In genomic region chr1:209815495-209815894, GRCh38 we compare ENCODE assay signal across 22 cellular contexts. TPM values are rescaled to one million over a fixed set of nuclear protein-coding genes. Genes with fewer than 3 reads are reported as not detected.
DNase-seq lines count a peak whose midpoint lies in the region; ATAC-seq and TF ChIP-seq lines count a peak whose summit lies in the region.
"Had no signal": no experiment of that assay in that cellular context is flagged by ENCODE, and none has a peak within 500 bp of the region (broad histone marks: within the 10 kb centered on the region; RNA-seq: fewer than 3 reads in every experiment).

No MANE protein-coding gene starts in this region.

- WGBS in hepatocyte (ENCODE audit: low lambda C conversion rate, missing lambda C conversion rate), result 92% methylated on average over 3 of the region's 3 CpGs

- no peak overlapping the region for H3K4me2 ChIP-seq in hepatocyte

- no peak overlapping the region for H3K4me3 Mint-ChIP-seq in activated CD4-positive, alpha-beta T cell treated with anti-CD3 and anti-CD28 coated beads for 36 hours
- no peak overlapping the region for H3K4me3 Mint-ChIP-seq in activated naive CD8-positive, alpha-beta T cell treated with anti-CD3 and anti-CD28 coated beads for 36 hours
- H3K4me3 Mint-ChIP-seq in type B pancreatic cell, result no peak overlapping the region
- H3K4me3 Mint-ChIP-seq: WTC11 had no signal

- H2AFZ ChIP-seq in hepatocyte, result no peak overlapping the region
- H2AFZ ChIP-seq: parathyroid adenoma had no signal

- peak overlapping the region; percentile 62 for H3K27ac ChIP-seq in hepatocyte
- H3K27ac ChIP-seq: parathyroid adenoma, right lobe of liver, upper lobe of right lung had no signal

- H4K20me1 ChIP-seq in hepatocyte (ENCODE audit: insufficient read depth, poor library complexity, severe bottlenecking), result no peaks in the 10 kb centered on the region

- no peak for ATAC-seq in activated CD4-positive, alpha-beta T cell treated with anti-CD3 and anti-CD28 coated beads for 36 hours
- ATAC-seq: mucosa of descending colon, right lobe of liver, Right ventricle myocardium inferior, upper lobe of right lung had no signal

- peak overlapping the region; percentile 48 for H3K27ac Mint-ChIP-seq in activated CD4-positive, alpha-beta T cell treated with anti-CD3 and anti-CD28 coated beads for 36 hours
- peak overlapping the region; percentile 77 for H3K27ac Mint-ChIP-seq in activated naive CD8-positive, alpha-beta T cell treated with anti-CD3 and anti-CD28 coated beads for 36 hours
- H3K27ac Mint-ChIP-seq in type B pancreatic cell, result peak overlapping the region; percentile 92
- H3K27ac Mint-ChIP-seq: WTC11 had no signal

- CTCF ChIA-PET in activated CD4-positive, alpha-beta T cell treated with anti-CD3 and anti-CD28 coated beads for 36 hours (lab: Charles Lee), result interaction anchor here (1.0 to 4.7 kb wide), 7 partner anchors 9 to 46 kb away, joined by 3 to 45 read pairs (median 4); partner anchors contain the start of gene UTP25
- CTCF ChIA-PET in HEK293T (lab: Yijun Ruan, JAX), result interaction anchor here (0.6 kb wide), 1 partner anchor 9 kb away, joined by 5 read pairs; no protein-coding TSS in a partner anchor

- no peaks in the 10 kb centered on the region for H3K79me2 ChIP-seq in hepatocyte
- H3K79me2 ChIP-seq: parathyroid adenoma had no signal

- no peaks in the 10 kb centered on the region for H3K9me3 Mint-ChIP-seq in activated CD4-positive, alpha-beta T cell treated with anti-CD3 and anti-CD28 coated beads for 36 hours (ENCODE audit: low read depth)
- no peaks in the 10 kb centered on the region for H3K9me3 Mint-ChIP-seq in activated naive CD8-positive, alpha-beta T cell treated with anti-CD3 and anti-CD28 coated beads for 36 hours
- no peaks in the 10 kb centered on the region for H3K9me3 Mint-ChIP-seq in type B pancreatic cell
- H3K9me3 Mint-ChIP-seq: WTC11 had no signal

- no peaks in the 10 kb centered on the region for H3K36me3 Mint-ChIP-seq in activated CD4-positive, alpha-beta T cell treated with anti-CD3 and anti-CD28 coated beads for 36 hours (ENCODE audit: low read depth)
- no peaks in the 10 kb centered on the region for H3K36me3 Mint-ChIP-seq in activated naive CD8-positive, alpha-beta T cell treated with anti-CD3 and anti-CD28 coated beads for 36 hours
- no peaks in the 10 kb centered on the region for H3K36me3 Mint-ChIP-seq in type B pancreatic cell
- H3K36me3 Mint-ChIP-seq: WTC11 had no signal

- no peak overlapping the region for H3K4me3 ChIP-seq in hepatocyte
- H3K4me3 ChIP-seq: mucosa of descending colon, right lobe of liver, upper lobe of right lung had no signal

- peaks cover 5% of the 10 kb centered on the region for H3K27me3 ChIP-seq in hepatocyte
- H3K27me3 ChIP-seq: BE2C, right lobe of liver had no signal

- no peaks in the 10 kb centered on the region for H3K36me3 ChIP-seq in hepatocyte (replicated peaks; ENCODE audit: insufficient read depth, low read depth)
- H3K36me3 ChIP-seq: BE2C, right lobe of liver, upper lobe of right lung had no signal

- no peaks in the 10 kb centered on the region for H3K9me3 ChIP-seq in hepatocyte (ENCODE audit: low read depth)
- H3K9me3 ChIP-seq: BE2C, mucosa of descending colon, right lobe of liver, upper lobe of right lung had no signal

- POLR2A ChIA-PET in activated CD4-positive, alpha-beta T cell treated with anti-CD3 and anti-CD28 coated beads for 36 hours (lab: Charles Lee), result interaction anchor here (0.6 kb wide), 1 partner anchor 1687 kb away, joined by 3 read pairs; no protein-coding TSS in a partner anchor
- POLR2A ChIA-PET in HEK293T (lab: Yijun Ruan, JAX), result interaction anchor here (0.7 to 1.5 kb wide), 4 partner anchors 10 to 31 kb away, joined by 3 to 4 read pairs (median 3); partner anchors contain the start of genes C1orf74, IRF6 and UTP25

- peaks cover 3% of the 10 kb centered on the region for H3K27me3 Mint-ChIP-seq in activated CD4-positive, alpha-beta T cell treated with anti-CD3 and anti-CD28 coated beads for 36 hours
- peaks cover 12% of the 10 kb centered on the region for H3K27me3 Mint-ChIP-seq in activated naive CD8-positive, alpha-beta T cell treated with anti-CD3 and anti-CD28 coated beads for 36 hours
- H3K27me3 Mint-ChIP-seq in type B pancreatic cell, result peaks cover 3% of the 10 kb centered on the region

- H3K4me1 ChIP-seq in hepatocyte (ENCODE audit: insufficient read depth), result no peaks in the 10 kb centered on the region
- H3K4me1 ChIP-seq: parathyroid adenoma, right lobe of liver, upper lobe of right lung had no signal

- TF ChIP-seq CTCF in hepatocyte (IDR thresholded peaks at IDR 0.05; ENCODE audit: poor library complexity) (no peak), type B pancreatic cell (conservative IDR thresholded peaks at IDR 0.05) (no peak)

- no peaks in the 10 kb centered on the region for H3K9me2 ChIP-seq in hepatocyte (replicated peaks; ENCODE audit: insufficient read depth)

- no peak for DNase-seq in activated CD4-positive, alpha-beta T cell treated with anti-CD3 and anti-CD28 coated beads for 36 hours
- no peak for DNase-seq in activated CD4-positive, alpha-beta T cell treated with anti-CD3 and anti-CD28 coated beads for 1 hour
- no peak for DNase-seq in activated naive CD8-positive, alpha-beta T cell treated with anti-CD3 and anti-CD28 coated beads for 36 hours
- DNase-seq in hepatocyte (ENCODE audit: low spot score), result no peak
- DNase-seq in type B pancreatic cell (ENCODE audit: extremely low spot score, unreplicated experiment), result no peak
- no peak for DNase-seq in HEK293T (ENCODE audit: extremely low spot score)
- DNase-seq in activated CD4-positive, CD25-positive, alpha-beta regulatory T cell treated with anti-CD3 and anti-CD28 coated beads, Interleukin-2, amount 50 U/mL, for 72 hours, result no peak
- no peak for DNase-seq in posterior cingulate gyrus
- DNase-seq: activated CD4-positive, alpha-beta T cell treated with anti-CD3 and anti-CD28 coated beads, Interleukin-2, amount 50 U/mL, for 48 hours; activated gamma-delta T cell; BE2C; DND-41; mucosa of descending colon; MV-4-11; right lobe of liver; SW 1271; upper lobe of right lung had no signal

- intact Hi-C loops in activated CD4-positive, alpha-beta T cell treated with anti-CD3 and anti-CD28 coated beads for 36 hours (cut with DNase I, micrococcal nuclease), result no loop called here
- intact Hi-C loops in posterior cingulate gyrus (cut with DNase I), result no loop called here

- H3K4me1 Mint-ChIP-seq in activated CD4-positive, alpha-beta T cell treated with anti-CD3 and anti-CD28 coated beads for 36 hours, result peaks cover 12% of the 10 kb centered on the region
- H3K4me1 Mint-ChIP-seq in activated naive CD8-positive, alpha-beta T cell treated with anti-CD3 and anti-CD28 coated beads for 36 hours, result peaks cover 12% of the 10 kb centered on the region
- H3K4me1 Mint-ChIP-seq in type B pancreatic cell (ENCODE audit: unreplicated experiment), result peaks cover 7% of the 10 kb centered on the region

TF ChIP-seq in HEK293T, 16 proteins besides CTCF, POLR2A, EP300 and RAD21:
- TF ChIP-seq ZNF384 (IDR thresholded peaks at IDR 0.05) (no peak), SP1 (IDR thresholded peaks at IDR 0.05) (no peak), LEF1 (IDR thresholded peaks at IDR 0.05; ENCODE audit: borderline replicate concordance) (no peak), L3MBTL2 (conservative IDR thresholded peaks at IDR 0.05) (no peak), FOXK2 (IDR thresholded peaks at IDR 0.05) (no peak), TARDBP (IDR thresholded peaks at IDR 0.05) (no peak), PKNOX1 (IDR thresholded peaks at IDR 0.05) (no peak)

RNA-seq across cellular contexts. Expression of gene IRF6, which starts 9.6 kb away (rescaled TPM):
- under 1 TPM; 0.11 to 0.14 TPM for total RNA-seq in activated CD4-positive, alpha-beta T cell treated with anti-CD3 and anti-CD28 coated beads for 36 hours
- total RNA-seq in activated naive CD8-positive, alpha-beta T cell treated with anti-CD3 and anti-CD28 coated beads for 36 hours, result 1 to 10 TPM; 2.1 to 2.4 TPM
- total RNA-seq in hepatocyte (34.2 and 35.3 TPM in 2 replicates), type B pancreatic cell (ENCODE audit: low replicate concordance) (28.2 and 67.4 TPM in 2 replicates)
- polyA plus RNA-seq in hepatocyte, result 21.3 and 31.0 TPM in 2 replicates
- polyA plus RNA-seq: neural cell had no signal

RNA-seq across cellular contexts. Expression of gene UTP25, which starts 12.3 kb away (rescaled TPM):
- total RNA-seq in activated CD4-positive, alpha-beta T cell treated with anti-CD3 and anti-CD28 coated beads for 36 hours, result 10 to 100 TPM in 1 of 2 experiments, 1 to 10 TPM in 1; 9.4 to 10.4 TPM
- total RNA-seq in activated naive CD8-positive, alpha-beta T cell treated with anti-CD3 and anti-CD28 coated beads for 36 hours, result 10 to 100 TPM; 12.2 to 12.5 TPM
- total RNA-seq in hepatocyte, result 8.0 and 8.3 TPM in 2 replicates
- polyA plus RNA-seq in hepatocyte, result 3.2 and 5.2 TPM in 2 replicates
- total RNA-seq in type B pancreatic cell (ENCODE audit: low replicate concordance), result 8.4 and 9.4 TPM in 2 replicates

RNA-seq across cellular contexts. Expression of gene C1orf74, which starts 31.1 kb away (rescaled TPM):
- 1 to 10 TPM; 3.7 to 4.3 TPM for total RNA-seq in activated CD4-positive, alpha-beta T cell treated with anti-CD3 and anti-CD28 coated beads for 36 hours
- 1 to 10 TPM; 1.5 to 1.7 TPM for total RNA-seq in activated naive CD8-positive, alpha-beta T cell treated with anti-CD3 and anti-CD28 coated beads for 36 hours
- total RNA-seq in hepatocyte (3.3 and 3.8 TPM in 2 replicates), type B pancreatic cell (ENCODE audit: low replicate concordance) (3.6 TPM in 2 replicates)
- 2.2 and 2.7 TPM in 2 replicates for polyA plus RNA-seq in hepatocyte

RNA-seq across cellular contexts. Expression of gene TRAF3IP3, which starts 59.6 kb away (rescaled TPM):
- total RNA-seq in activated CD4-positive, alpha-beta T cell treated with anti-CD3 and anti-CD28 coated beads for 36 hours, result 100 to 1,000 TPM; 136 to 138 TPM
- total RNA-seq in activated naive CD8-positive, alpha-beta T cell treated with anti-CD3 and anti-CD28 coated beads for 36 hours, result 100 to 1,000 TPM; 194 to 204 TPM
- total RNA-seq in hepatocyte (0.13 and 0.20 TPM in 2 replicates), type B pancreatic cell (ENCODE audit: low replicate concordance) (1.7 TPM in 1 of 2 replicates, not detected in the other)
- 0.16 TPM in 1 of 2 replicates, not detected in the other for polyA plus RNA-seq in hepatocyte
- total RNA-seq: fibroblast of lung had no signal
- polyA plus RNA-seq: fibroblast of lung, neural cell had no signal
